In genomic region chr1:204348722-204349121, GRCh38 we compare ENCODE assay signal across 10 cellular contexts. TPM values are rescaled to one million over a fixed set of nuclear protein-coding genes. Genes with fewer than 3 reads are reported as not detected.
A peak's percentile ranks its signal among the peaks of the same experiment; 100 is the strongest.
DNase-seq lines count a peak whose midpoint lies in the region; ATAC-seq and TF ChIP-seq lines count a peak whose summit lies in the region.
"Had no signal": no experiment of that assay in that cellular context is flagged by ENCODE, and none has a peak within 500 bp of the region (broad histone marks: within the 10 kb centered on the region; RNA-seq: fewer than 3 reads in every experiment).

No MANE protein-coding gene starts in this region.

- no peaks in the 10 kb centered on the region for H3K9me3 ChIP-seq in aorta (ENCODE audit: control insufficient read depth, low read length)

- TF ChIP-seq POLR2A in erythroblast (IDR thresholded peaks at IDR 0.05; ENCODE audit: low read length), result no peak

- H3K4me3 ChIP-seq in aorta (ENCODE audit: low read length in 2 of 2), result no peak overlapping the region

- no peaks in the 10 kb centered on the region for H3K36me3 ChIP-seq in aorta (ENCODE audit: control insufficient read depth in 1 of 2, insufficient read depth in 2 of 2, low read length in 1 of 2)

- peak; percentile 83 for ATAC-seq in aorta (ENCODE audit: low FRiP score)

- intact Hi-C loops in aorta (cut with DNase I), result no loop called here

- H3K27ac ChIP-seq in aorta (ENCODE audit: low read depth in 1 of 2, low read length in 2 of 2), result no peak overlapping the region
- H3K27ac ChIP-seq: C4-2B had no signal

- no peak overlapping the region for H3K27ac Mint-ChIP-seq in activated naive CD8-positive, alpha-beta T cell treated with anti-CD3 and anti-CD28 coated beads for 36 hours

- WGBS in aorta, 2 donors, result 49% methylated on average over 6 of the region's 6 CpGs

- no peaks in the 10 kb centered on the region for H3K36me3 Mint-ChIP-seq in activated naive CD8-positive, alpha-beta T cell treated with anti-CD3 and anti-CD28 coated beads for 36 hours
- H3K36me3 Mint-ChIP-seq: naive B cell had no signal

- no peaks in the 10 kb centered on the region for H3K27me3 Mint-ChIP-seq in activated naive CD8-positive, alpha-beta T cell treated with anti-CD3 and anti-CD28 coated beads for 36 hours

- no peaks in the 10 kb centered on the region for H3K9me3 Mint-ChIP-seq in activated naive CD8-positive, alpha-beta T cell treated with anti-CD3 and anti-CD28 coated beads for 36 hours

- peaks cover 2% of the 10 kb centered on the region for H3K4me1 Mint-ChIP-seq in activated naive CD8-positive, alpha-beta T cell treated with anti-CD3 and anti-CD28 coated beads for 36 hours

- H3K4me1 ChIP-seq in aorta (ENCODE audit: control insufficient read depth in 1 of 2, insufficient read depth in 2 of 2, low read length in 2 of 2), result no peaks in the 10 kb centered on the region

- H3K4me3 Mint-ChIP-seq in activated naive CD8-positive, alpha-beta T cell treated with anti-CD3 and anti-CD28 coated beads for 36 hours, result no peak overlapping the region
- H3K4me3 Mint-ChIP-seq: naive B cell had no signal

- H3K27me3 ChIP-seq in aorta (ENCODE audit: control insufficient read depth in 1 of 2, insufficient read depth in 2 of 2, low read length in 1 of 2), result no peaks in the 10 kb centered on the region

- DNase-seq in NCI-H748 (lab: John Stamatoyannopoulos, UW; ENCODE audit: unreplicated experiment), result peak; percentile 48
- no peak for DNase-seq in NCI-H748 treated with DMSO at 0.1 percent for 48 hours (lab: John Stamatoyannopoulos, UW)
- peak; percentile 54 to 69 for DNase-seq in erythroblast (lab: John Stamatoyannopoulos, UW)
- peak; percentile 57 for DNase-seq in mucosa of gallbladder (ENCODE audit: low spot score)
- DNase-seq in aorta, result peak; percentile 79 to 90
- no peak for DNase-seq in activated naive CD8-positive, alpha-beta T cell treated with anti-CD3 and anti-CD28 coated beads for 36 hours
- DNase-seq in NCI-H2196 treated with DMSO at 0.1 percent for 48 hours (lab: John Stamatoyannopoulos, UW; ENCODE audit: unreplicated experiment), result no peak
- DNase-seq in NAMALWA (ENCODE audit: low spot score), result no peak
- DNase-seq: naive B cell had no signal

RNA-seq across cellular contexts. Expression of gene PLEKHA6, which starts 11.0 kb away (rescaled TPM):
- 115 TPM for total RNA-seq in mucosa of gallbladder
- 10 to 100 TPM in 1 of 2 donors, 1 to 10 TPM in 1; 3.9 to 19.6 TPM for total RNA-seq in aorta
- 1 to 10 TPM in 1 of 2 donors, under 1 TPM in 1; 0.56 to 6.1 TPM for polyA plus RNA-seq in aorta
- 1 to 10 TPM in 1 of 2 experiments, under 1 TPM in 1; 0.74 to 1.5 TPM for total RNA-seq in activated naive CD8-positive, alpha-beta T cell treated with anti-CD3 and anti-CD28 coated beads for 36 hours

Comparison
In these comparisons a context has a peak if more than half of its experiments do, and no peak if none do; other contexts are left out.
1. DNase-seq: peak in NCI-H748 (single experiment), erythroblast (2 of 2), mucosa of gallbladder (single experiment) and aorta (2 of 2); none in NCI-H748 treated with DMSO at 0.1 percent for 48 hours (single experiment), activated naive CD8-positive, alpha-beta T cell treated with anti-CD3 and anti-CD28 coated beads for 36 hours (single experiment), NCI-H2196 treated with DMSO at 0.1 percent for 48 hours (single experiment) and NAMALWA (single experiment).